Comparison of ENCODE assay signal across 12 cellular contexts in the genomic region with DNA sequence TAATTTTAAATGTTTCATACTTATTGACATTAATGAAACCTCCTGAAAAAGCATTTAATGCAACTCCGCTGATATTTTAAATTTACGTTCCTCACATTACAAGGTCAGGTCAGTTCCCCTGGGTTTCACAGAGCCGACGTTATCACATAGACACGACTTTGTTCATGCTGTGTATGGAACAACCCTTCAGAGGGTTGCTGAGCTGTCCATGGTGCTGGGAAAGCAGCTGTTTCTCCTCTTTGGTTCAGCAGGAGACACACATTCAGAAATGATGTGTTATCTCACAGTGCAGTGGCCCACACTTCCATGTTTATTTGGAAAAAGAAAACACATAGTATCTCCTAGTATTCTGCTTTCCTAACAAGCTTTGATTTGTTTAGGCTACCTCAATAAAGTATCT. TPM values are rescaled to one million over a fixed set of nuclear protein-coding genes. Genes with fewer than 3 reads are reported as not detected.
A peak's percentile ranks its signal among the peaks of the same experiment; 100 is the strongest.
DNase-seq lines count a peak whose midpoint lies in the region; ATAC-seq and TF ChIP-seq lines count a peak whose summit lies in the region.
"Had no signal": no experiment of that assay in that cellular context is flagged by ENCODE, and none has a peak within 500 bp of the region (broad histone marks: within the 10 kb centered on the region; RNA-seq: fewer than 3 reads in every experiment).

No MANE protein-coding gene starts in this region.

- no peak for TF ChIP-seq CTCF in astrocyte of the spinal cord (IDR thresholded peaks at IDR 0.05; ENCODE audit: low read depth, low read length)
- no peak for TF ChIP-seq CTCF in gastrocnemius medialis (IDR thresholded peaks at IDR 0.05 in 4 of 5, conservative IDR thresholded peaks at IDR 0.05 in 1 of 5)

- no peak overlapping the region for H3K4me3 ChIP-seq in astrocyte of the spinal cord (ENCODE audit: low read depth, low read length)
- H3K4me3 ChIP-seq in gastrocnemius medialis: no peak overlapping the region
- H3K4me3 ChIP-seq: mucosa of descending colon had no signal

- no peak overlapping the region for H3K27ac ChIP-seq in gastrocnemius medialis

- no peak for TF ChIP-seq POLR2A in gastrocnemius medialis (IDR thresholded peaks at IDR 0.05)

- H3K9me3 ChIP-seq in gastrocnemius medialis: no peaks in the 10 kb centered on the region
- H3K9me3 ChIP-seq: mucosa of descending colon had no signal

- no peaks in the 10 kb centered on the region for H3K36me3 ChIP-seq in gastrocnemius medialis

- intact Hi-C loops in gastrocnemius medialis (cut with DNase I; ENCODE audit: low total_unique reads): no loop called here

- DNase-seq in ELF-1 (ENCODE audit: low read depth, low spot score): peak; percentile 42
- DNase-seq in Kasumi-1 (lab: John Stamatoyannopoulos, UW): peak; percentile 31 to 41
- DNase-seq in astrocyte of the spinal cord (ENCODE audit: low read depth, low spot score): peak; percentile 50
- peak; percentile 36 to 52 for DNase-seq in lung microvascular endothelial cell (ENCODE audit: low read depth in 2 of 2)
- DNase-seq in gastrocnemius medialis: no peak
- DNase-seq in D341Med (ENCODE audit: low spot score): no peak
- DNase-seq: HFFc6, NCI-H146, T1000 had no signal

- in situ Hi-C loops in astrocyte of the spinal cord (cut with HindIII; ENCODE audit: low sequenced_read_pairs) (no loop called here), gastrocnemius medialis (cut with MboI; ENCODE audit: low sequenced_read_pairs in 4 of 4) (no loop called here)

- no peak for ATAC-seq in HG03469 (IDR thresholded peaks at IDR 0.05; ENCODE audit: unreplicated experiment)
- ATAC-seq in HG03460 (IDR thresholded peaks at IDR 0.05; ENCODE audit: unreplicated experiment): no peak
- no peak for ATAC-seq in gastrocnemius medialis
- ATAC-seq: mucosa of descending colon had no signal

- no peaks in the 10 kb centered on the region for H3K27me3 ChIP-seq in gastrocnemius medialis

- H3K4me1 ChIP-seq in gastrocnemius medialis: peaks cover 0 to 6% of the 10 kb centered on the region in 2 donors

RNA-seq across cellular contexts. Expression of a gene that starts 53.5 kb away (rescaled TPM):
- total RNA-seq in lung microvascular endothelial cell: not detected in 2 replicates
- total RNA-seq in gastrocnemius medialis: under 1 TPM in 3 of 4 donors, not detected in 1; 0.04 to 0.76 (median 0.19) TPM
- total RNA-seq: HFFc6 had no signal

Comparison
In these comparisons a context has a peak if more than half of its experiments do, and no peak if none do; other contexts are left out.
1. DNase-seq: peak in ELF-1 (single experiment), Kasumi-1 (2 of 2), astrocyte of the spinal cord (single experiment) and lung microvascular endothelial cell (2 of 2); none in gastrocnemius medialis (0 of 2) and D341Med (single experiment).